ENCODE assay signal across 1 cellular context in the genomic region with DNA sequence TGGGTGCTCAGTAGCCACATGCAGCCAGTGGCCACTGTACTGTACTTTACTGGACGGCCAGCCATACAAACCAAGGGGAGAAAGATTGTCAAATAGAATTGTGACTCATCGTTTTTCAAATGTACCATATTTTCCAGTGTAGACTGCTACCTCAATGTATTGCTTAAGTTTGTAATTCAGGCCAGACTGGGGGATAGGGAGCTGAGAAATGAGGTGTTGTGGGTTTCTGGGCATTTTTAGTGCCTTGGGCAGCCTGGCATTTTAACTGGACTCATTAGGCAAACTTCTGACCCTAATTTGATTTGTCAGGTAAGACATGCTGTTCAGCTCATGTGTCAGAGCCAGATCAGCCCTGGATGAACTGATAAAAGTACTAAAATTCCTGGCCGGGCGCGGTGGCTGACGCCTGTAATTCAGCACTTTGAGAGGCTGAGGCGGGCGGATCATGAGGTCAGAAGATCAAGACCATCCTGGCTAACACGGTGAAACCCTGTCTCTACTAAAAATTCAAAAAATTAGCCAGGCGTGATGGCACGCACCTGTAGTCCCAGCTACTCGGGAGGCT.
TF ChIP-seq lines count a peak whose summit lies in the region.

No MANE protein-coding gene starts in this region.

TF ChIP-seq in K562, 482 proteins besides CTCF, POLR2A, EP300 and RAD21 (continued from another document and continues in another):
- TF ChIP-seq, protein P1, sequence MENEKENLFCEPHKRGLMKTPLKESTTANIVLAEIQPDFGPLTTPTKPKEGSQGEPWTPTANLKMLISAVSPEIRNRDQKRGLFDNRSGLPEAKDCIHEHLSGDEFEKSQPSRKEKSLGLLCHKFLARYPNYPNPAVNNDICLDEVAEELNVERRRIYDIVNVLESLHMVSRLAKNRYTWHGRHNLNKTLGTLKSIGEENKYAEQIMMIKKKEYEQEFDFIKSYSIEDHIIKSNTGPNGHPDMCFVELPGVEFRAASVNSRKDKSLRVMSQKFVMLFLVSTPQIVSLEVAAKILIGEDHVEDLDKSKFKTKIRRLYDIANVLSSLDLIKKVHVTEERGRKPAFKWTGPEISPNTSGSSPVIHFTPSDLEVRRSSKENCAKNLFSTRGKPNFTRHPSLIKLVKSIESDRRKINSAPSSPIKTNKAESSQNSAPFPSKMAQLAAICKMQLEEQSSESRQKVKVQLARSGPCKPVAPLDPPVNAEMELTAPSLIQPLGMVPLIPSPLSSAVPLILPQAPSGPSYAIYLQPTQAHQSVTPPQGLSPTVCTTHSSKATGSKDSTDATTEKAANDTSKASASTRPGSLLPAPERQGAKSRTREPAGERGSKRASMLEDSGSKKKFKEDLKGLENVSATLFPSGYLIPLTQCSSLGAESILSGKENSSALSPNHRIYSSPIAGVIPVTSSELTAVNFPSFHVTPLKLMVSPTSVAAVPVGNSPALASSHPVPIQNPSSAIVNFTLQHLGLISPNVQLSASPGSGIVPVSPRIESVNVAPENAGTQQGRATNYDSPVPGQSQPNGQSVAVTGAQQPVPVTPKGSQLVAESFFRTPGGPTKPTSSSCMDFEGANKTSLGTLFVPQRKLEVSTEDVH (IDR thresholded peaks at IDR 0.05; ENCODE audit: low read depth, partially characterized antibody) = no peak
- TF ChIP-seq POLR2H (tag; IDR thresholded peaks at IDR 0.05; ENCODE audit: low read depth) (peak; percentile 52; the same call in 1 of the 2 replicates), SP2 (IDR thresholded peaks at IDR 0.05; ENCODE audit: extremely low read depth, low read depth, low read length, poor library complexity, severe bottlenecking) (no peak), NEUROD1 (IDR thresholded peaks at IDR 0.05; ENCODE audit: borderline replicate concordance, low read depth, low read length, partially characterized antibody) (peak; percentile 16), CBFB (CRISPR knock-in tag; IDR thresholded peaks at IDR 0.05) (no peak), GABPB1 (CRISPR knock-in tag; IDR thresholded peaks at IDR 0.05) (0 out of 2 replicates have a peak, but pooled peaks have one; percentile 35), ETS2 (tag; IDR thresholded peaks at IDR 0.05; ENCODE audit: borderline replicate concordance, poor library complexity, severe bottlenecking) (no peak), ZNF764 (CRISPR knock-in tag; IDR thresholded peaks at IDR 0.05; ENCODE audit: low read depth) (no peak), TAF9B (IDR thresholded peaks at IDR 0.05; ENCODE audit: partially characterized antibody) (peak; percentile 8), ARID1B (IDR thresholded peaks at IDR 0.05) (peak; percentile 86), LEF1 (IDR thresholded peaks at IDR 0.05) (peak; percentile 45; the same call in 1 of the 2 replicates), PML (IDR thresholded peaks at IDR 0.05; ENCODE audit: low read length) (no peak), ZBTB7A (IDR thresholded peaks at IDR 0.05; ENCODE audit: borderline replicate concordance, control insufficient read depth, low read depth, low read length) (no peak), TCF7L2 (IDR thresholded peaks at IDR 0.05; ENCODE audit: low read depth, low read length) (no peak), EP400 (IDR thresholded peaks at IDR 0.05) (peak; percentile 74), CSDE1 (IDR thresholded peaks at IDR 0.05) (no peak), ETV6 (IDR thresholded peaks at IDR 0.05; ENCODE audit: borderline replicate concordance in 1 of 2, low read depth in 2 of 2, low read length in 1 of 2) (no peak), ETV6 (CRISPR knock-in tag; IDR thresholded peaks at IDR 0.05; ENCODE audit: borderline replicate concordance) (no peak), NFE2L1 (tag; IDR thresholded peaks at IDR 0.05; ENCODE audit: borderline replicate concordance, low read depth) (peak; percentile 60; the same call in 1 of the 2 replicates), ZNF316 (IDR thresholded peaks at IDR 0.05) (peak; percentile 96), SMARCA5 (IDR thresholded peaks at IDR 0.05) (peak; percentile 43; the same call in 1 of the 2 replicates), ZNF124 (CRISPR knock-in tag; IDR thresholded peaks at IDR 0.05) (no peak), CCNT2 (IDR thresholded peaks at IDR 0.05; ENCODE audit: borderline replicate concordance, extremely low read depth, insufficient read length, low read depth, low read length) (no peak), ZEB2 (IDR thresholded peaks at IDR 0.05) (peak; percentile 66; the same call in 1 of the 2 replicates), ZNF140 (CRISPR knock-in tag; IDR thresholded peaks at IDR 0.05) (no peak), FOXP1 (CRISPR knock-in tag; IDR thresholded peaks at IDR 0.05) (no peak), RBM34 (IDR thresholded peaks at IDR 0.05; ENCODE audit: borderline replicate concordance, insufficient read depth, low read length) (no peak)
- TF ChIP-seq, protein P2, sequence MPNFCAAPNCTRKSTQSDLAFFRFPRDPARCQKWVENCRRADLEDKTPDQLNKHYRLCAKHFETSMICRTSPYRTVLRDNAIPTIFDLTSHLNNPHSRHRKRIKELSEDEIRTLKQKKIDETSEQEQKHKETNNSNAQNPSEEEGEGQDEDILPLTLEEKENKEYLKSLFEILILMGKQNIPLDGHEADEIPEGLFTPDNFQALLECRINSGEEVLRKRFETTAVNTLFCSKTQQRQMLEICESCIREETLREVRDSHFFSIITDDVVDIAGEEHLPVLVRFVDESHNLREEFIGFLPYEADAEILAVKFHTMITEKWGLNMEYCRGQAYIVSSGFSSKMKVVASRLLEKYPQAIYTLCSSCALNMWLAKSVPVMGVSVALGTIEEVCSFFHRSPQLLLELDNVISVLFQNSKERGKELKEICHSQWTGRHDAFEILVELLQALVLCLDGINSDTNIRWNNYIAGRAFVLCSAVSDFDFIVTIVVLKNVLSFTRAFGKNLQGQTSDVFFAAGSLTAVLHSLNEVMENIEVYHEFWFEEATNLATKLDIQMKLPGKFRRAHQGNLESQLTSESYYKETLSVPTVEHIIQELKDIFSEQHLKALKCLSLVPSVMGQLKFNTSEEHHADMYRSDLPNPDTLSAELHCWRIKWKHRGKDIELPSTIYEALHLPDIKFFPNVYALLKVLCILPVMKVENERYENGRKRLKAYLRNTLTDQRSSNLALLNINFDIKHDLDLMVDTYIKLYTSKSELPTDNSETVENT (CRISPR knock-in tag; IDR thresholded peaks at IDR 0.05) = no peak
- TF ChIP-seq, protein P3, sequence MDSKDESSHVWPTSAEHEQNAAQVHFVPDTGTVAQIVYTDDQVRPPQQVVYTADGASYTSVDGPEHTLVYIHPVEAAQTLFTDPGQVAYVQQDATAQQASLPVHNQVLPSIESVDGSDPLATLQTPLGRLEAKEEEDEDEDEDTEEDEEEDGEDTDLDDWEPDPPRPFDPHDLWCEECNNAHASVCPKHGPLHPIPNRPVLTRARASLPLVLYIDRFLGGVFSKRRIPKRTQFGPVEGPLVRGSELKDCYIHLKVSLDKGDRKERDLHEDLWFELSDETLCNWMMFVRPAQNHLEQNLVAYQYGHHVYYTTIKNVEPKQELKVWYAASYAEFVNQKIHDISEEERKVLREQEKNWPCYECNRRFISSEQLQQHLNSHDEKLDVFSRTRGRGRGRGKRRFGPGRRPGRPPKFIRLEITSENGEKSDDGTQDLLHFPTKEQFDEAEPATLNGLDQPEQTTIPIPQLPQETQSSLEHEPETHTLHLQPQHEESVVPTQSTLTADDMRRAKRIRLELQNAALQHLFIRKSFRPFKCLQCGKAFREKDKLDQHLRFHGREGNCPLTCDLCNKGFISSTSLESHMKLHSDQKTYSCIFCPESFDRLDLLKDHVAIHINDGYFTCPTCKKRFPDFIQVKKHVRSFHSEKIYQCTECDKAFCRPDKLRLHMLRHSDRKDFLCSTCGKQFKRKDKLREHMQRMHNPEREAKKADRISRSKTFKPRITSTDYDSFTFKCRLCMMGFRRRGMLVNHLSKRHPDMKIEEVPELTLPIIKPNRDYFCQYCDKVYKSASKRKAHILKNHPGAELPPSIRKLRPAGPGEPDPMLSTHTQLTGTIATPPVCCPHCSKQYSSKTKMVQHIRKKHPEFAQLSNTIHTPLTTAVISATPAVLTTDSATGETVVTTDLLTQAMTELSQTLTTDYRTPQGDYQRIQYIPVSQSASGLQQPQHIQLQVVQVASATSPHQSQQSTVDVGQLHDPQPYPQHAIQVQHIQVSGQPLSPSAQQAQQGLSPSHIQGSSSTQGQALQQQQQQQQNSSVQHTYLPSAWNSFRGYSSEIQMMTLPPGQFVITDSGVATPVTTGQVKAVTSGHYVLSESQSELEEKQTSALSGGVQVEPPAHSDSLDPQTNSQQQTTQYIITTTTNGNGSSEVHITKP (IDR thresholded peaks at IDR 0.05; ENCODE audit: partially characterized antibody) = no peak
- TF ChIP-seq, protein P4, sequence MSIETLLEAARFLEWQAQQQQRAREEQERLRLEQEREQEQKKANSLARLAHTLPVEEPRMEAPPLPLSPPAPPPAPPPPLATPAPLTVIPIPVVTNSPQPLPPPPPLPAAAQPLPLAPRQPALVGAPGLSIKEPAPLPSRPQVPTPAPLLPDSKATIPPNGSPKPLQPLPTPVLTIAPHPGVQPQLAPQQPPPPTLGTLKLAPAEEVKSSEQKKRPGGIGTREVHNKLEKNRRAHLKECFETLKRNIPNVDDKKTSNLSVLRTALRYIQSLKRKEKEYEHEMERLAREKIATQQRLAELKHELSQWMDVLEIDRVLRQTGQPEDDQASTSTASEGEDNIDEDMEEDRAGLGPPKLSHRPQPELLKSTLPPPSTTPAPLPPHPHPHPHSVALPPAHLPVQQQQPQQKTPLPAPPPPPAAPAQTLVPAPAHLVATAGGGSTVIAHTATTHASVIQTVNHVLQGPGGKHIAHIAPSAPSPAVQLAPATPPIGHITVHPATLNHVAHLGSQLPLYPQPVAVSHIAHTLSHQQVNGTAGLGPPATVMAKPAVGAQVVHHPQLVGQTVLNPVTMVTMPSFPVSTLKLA (conservative IDR thresholded peaks at IDR 0.05) = peak; percentile 49 to 67
- TF ChIP-seq, protein P5, sequence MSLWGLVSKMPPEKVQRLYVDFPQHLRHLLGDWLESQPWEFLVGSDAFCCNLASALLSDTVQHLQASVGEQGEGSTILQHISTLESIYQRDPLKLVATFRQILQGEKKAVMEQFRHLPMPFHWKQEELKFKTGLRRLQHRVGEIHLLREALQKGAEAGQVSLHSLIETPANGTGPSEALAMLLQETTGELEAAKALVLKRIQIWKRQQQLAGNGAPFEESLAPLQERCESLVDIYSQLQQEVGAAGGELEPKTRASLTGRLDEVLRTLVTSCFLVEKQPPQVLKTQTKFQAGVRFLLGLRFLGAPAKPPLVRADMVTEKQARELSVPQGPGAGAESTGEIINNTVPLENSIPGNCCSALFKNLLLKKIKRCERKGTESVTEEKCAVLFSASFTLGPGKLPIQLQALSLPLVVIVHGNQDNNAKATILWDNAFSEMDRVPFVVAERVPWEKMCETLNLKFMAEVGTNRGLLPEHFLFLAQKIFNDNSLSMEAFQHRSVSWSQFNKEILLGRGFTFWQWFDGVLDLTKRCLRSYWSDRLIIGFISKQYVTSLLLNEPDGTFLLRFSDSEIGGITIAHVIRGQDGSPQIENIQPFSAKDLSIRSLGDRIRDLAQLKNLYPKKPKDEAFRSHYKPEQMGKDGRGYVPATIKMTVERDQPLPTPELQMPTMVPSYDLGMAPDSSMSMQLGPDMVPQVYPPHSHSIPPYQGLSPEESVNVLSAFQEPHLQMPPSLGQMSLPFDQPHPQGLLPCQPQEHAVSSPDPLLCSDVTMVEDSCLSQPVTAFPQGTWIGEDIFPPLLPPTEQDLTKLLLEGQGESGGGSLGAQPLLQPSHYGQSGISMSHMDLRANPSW (CRISPR knock-in tag; IDR thresholded peaks at IDR 0.05) = no peak
- TF ChIP-seq, protein P6, sequence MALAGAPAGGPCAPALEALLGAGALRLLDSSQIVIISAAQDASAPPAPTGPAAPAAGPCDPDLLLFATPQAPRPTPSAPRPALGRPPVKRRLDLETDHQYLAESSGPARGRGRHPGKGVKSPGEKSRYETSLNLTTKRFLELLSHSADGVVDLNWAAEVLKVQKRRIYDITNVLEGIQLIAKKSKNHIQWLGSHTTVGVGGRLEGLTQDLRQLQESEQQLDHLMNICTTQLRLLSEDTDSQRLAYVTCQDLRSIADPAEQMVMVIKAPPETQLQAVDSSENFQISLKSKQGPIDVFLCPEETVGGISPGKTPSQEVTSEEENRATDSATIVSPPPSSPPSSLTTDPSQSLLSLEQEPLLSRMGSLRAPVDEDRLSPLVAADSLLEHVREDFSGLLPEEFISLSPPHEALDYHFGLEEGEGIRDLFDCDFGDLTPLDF (CRISPR knock-in tag; IDR thresholded peaks at IDR 0.05) = 0 out of 2 replicates have a peak, but pooled peaks have one; percentile 16
- TF ChIP-seq, protein P7, sequence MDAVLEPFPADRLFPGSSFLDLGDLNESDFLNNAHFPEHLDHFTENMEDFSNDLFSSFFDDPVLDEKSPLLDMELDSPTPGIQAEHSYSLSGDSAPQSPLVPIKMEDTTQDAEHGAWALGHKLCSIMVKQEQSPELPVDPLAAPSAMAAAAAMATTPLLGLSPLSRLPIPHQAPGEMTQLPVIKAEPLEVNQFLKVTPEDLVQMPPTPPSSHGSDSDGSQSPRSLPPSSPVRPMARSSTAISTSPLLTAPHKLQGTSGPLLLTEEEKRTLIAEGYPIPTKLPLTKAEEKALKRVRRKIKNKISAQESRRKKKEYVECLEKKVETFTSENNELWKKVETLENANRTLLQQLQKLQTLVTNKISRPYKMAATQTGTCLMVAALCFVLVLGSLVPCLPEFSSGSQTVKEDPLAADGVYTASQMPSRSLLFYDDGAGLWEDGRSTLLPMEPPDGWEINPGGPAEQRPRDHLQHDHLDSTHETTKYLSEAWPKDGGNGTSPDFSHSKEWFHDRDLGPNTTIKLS (IDR thresholded peaks at IDR 0.05; ENCODE audit: borderline replicate concordance, low read depth) = 0 out of 2 replicates have a peak, but pooled peaks have one; percentile 45
- TF ChIP-seq, protein P8, sequence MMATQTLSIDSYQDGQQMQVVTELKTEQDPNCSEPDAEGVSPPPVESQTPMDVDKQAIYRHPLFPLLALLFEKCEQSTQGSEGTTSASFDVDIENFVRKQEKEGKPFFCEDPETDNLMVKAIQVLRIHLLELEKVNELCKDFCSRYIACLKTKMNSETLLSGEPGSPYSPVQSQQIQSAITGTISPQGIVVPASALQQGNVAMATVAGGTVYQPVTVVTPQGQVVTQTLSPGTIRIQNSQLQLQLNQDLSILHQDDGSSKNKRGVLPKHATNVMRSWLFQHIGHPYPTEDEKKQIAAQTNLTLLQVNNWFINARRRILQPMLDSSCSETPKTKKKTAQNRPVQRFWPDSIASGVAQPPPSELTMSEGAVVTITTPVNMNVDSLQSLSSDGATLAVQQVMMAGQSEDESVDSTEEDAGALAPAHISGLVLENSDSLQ (IDR thresholded peaks at IDR 0.05) = peak; percentile 60; the same call in 1 of the 2 replicates
- TF ChIP-seq, protein P9, sequence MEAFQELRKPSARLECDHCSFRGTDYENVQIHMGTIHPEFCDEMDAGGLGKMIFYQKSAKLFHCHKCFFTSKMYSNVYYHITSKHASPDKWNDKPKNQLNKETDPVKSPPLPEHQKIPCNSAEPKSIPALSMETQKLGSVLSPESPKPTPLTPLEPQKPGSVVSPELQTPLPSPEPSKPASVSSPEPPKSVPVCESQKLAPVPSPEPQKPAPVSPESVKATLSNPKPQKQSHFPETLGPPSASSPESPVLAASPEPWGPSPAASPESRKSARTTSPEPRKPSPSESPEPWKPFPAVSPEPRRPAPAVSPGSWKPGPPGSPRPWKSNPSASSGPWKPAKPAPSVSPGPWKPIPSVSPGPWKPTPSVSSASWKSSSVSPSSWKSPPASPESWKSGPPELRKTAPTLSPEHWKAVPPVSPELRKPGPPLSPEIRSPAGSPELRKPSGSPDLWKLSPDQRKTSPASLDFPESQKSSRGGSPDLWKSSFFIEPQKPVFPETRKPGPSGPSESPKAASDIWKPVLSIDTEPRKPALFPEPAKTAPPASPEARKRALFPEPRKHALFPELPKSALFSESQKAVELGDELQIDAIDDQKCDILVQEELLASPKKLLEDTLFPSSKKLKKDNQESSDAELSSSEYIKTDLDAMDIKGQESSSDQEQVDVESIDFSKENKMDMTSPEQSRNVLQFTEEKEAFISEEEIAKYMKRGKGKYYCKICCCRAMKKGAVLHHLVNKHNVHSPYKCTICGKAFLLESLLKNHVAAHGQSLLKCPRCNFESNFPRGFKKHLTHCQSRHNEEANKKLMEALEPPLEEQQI (IDR thresholded peaks at IDR 0.05) = 0 out of 2 replicates have a peak, but pooled peaks have one; percentile 46
